28 cellular contexts compared by ENCODE assay signal in the genomic region with DNA sequence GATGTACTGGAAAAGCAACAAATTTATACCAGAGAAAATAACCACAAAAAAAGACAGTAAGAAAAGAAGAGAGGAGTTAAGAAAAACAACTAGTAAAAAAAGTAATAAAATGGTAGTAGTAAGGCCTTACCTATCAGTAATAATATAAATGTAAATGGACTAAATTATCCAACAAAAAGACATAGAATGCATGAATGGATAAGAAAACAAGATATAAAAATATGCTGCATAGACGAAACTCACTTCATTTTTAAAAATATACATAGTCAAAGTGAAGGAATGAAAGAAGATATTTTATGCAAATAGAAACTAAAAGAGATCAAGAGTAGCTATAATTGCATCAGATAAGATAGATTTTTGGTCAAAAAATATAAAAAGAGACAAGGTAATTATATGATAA.
"Had no signal": no experiment of that assay in that cellular context is flagged by ENCODE, and none has a peak within 500 bp of the region (broad histone marks: within the 10 kb centered on the region; RNA-seq: fewer than 3 reads in every experiment).

No MANE protein-coding gene starts in this region.

- H3K4me3 ChIP-seq: colonic mucosa, coronary artery, dorsolateral prefrontal cortex, esophagus muscularis mucosa, esophagus squamous epithelium, gastrocnemius medialis, gastroesophageal sphincter, heart left ventricle, heart right ventricle had no signal

- H3K9me3 ChIP-seq: colonic mucosa, gastrocnemius medialis had no signal

- FAIRE-seq: colon, endometrium, endothelial cell of umbilical vein, frontal cortex had no signal

- H3K4me1 ChIP-seq: colonic mucosa, esophagus muscularis mucosa, esophagus squamous epithelium, foreskin keratinocyte, gastrocnemius medialis, gastroesophageal sphincter, heart left ventricle, heart right ventricle had no signal

- H3K27me3 ChIP-seq: colonic mucosa, dorsolateral prefrontal cortex, esophagus muscularis mucosa, esophagus squamous epithelium, foreskin keratinocyte, gastrocnemius medialis, gastroesophageal sphincter, heart left ventricle, heart right ventricle had no signal

- ATAC-seq: effector memory CD8-positive, alpha-beta T cell; esophagus mucosa; foreskin keratinocyte; gastrocnemius medialis; gastroesophageal sphincter; heart left ventricle; heart right ventricle had no signal

- DNase-seq: colonic mucosa; cortex of kidney; dermis blood vessel endothelial cell; dorsolateral prefrontal cortex; effector CD4-positive, alpha-beta T cell; effector CD8-positive, alpha-beta T cell; effector memory CD4-positive, alpha-beta T cell; effector memory CD8-positive, alpha-beta T cell; endodermal cell; erythroblast; esophagus squamous epithelium; foreskin fibroblast; foreskin keratinocyte; foreskin melanocyte; gastrocnemius medialis; glutamatergic neuron; head of caudate nucleus; heart left ventricle; heart right ventricle had no signal

- H3K27ac ChIP-seq: colonic mucosa, coronary artery, dorsolateral prefrontal cortex, epithelial cell of prostate, esophagus muscularis mucosa, esophagus squamous epithelium, foreskin keratinocyte, gastrocnemius medialis, gastroesophageal sphincter, heart left ventricle, heart right ventricle had no signal

- H3K36me3 ChIP-seq: colonic mucosa, esophagus muscularis mucosa, esophagus squamous epithelium, gastrocnemius medialis, gastroesophageal sphincter, heart left ventricle, heart right ventricle had no signal
